In genomic region chr11:69221636-69222035, GRCh38 we compare ENCODE assay signal across 7 cellular contexts.
A peak's percentile ranks its signal among the peaks of the same experiment; 100 is the strongest.
DNase-seq lines count a peak whose midpoint lies in the region; ATAC-seq and TF ChIP-seq lines count a peak whose summit lies in the region.
"Not testable (repeated sequence)": the region's sequence is repeated elsewhere in the genome, so short reads cannot be mapped to it uniquely, and the experiment has no call there.

No MANE protein-coding gene starts in this region.

- H2BK120ac ChIP-seq in H9 (ENCODE audit: low read depth, low read length, poor library complexity, severe bottlenecking), result not testable (repeated sequence)

- not testable (repeated sequence) for H3K79me1 ChIP-seq in H9 (ENCODE audit: insufficient read depth, low read depth, low read length, poor library complexity, severe bottlenecking)

- not testable (repeated sequence) for TF ChIP-seq EP300 in sigmoid colon (IDR thresholded peaks at IDR 0.05)

- WGBS in H9 (ENCODE audit: extremely low coverage, insufficient read length, low lambda C conversion rate), result no CpG with 5 or more reads among the region's 8 CpGs
- 89 to 92% methylated on average over 8 of the region's 8 CpGs for WGBS in sigmoid colon, 2 donors
- WGBS in testis, 2 donors, result 81 to 83% methylated on average over 8 of the region's 8 CpGs

- H3K4me2 ChIP-seq in H9 (ENCODE audit: insufficient read depth, insufficient read length, low read length), result not testable (repeated sequence)

- H3K4me3 Mint-ChIP-seq in H9; activated CD8-positive, alpha-beta memory T cell treated with anti-CD3 and anti-CD28 coated beads, Interleukin-2, amount 10 ng/mL, durations not matched to agents 7 days and 5 days; osteocyte (ENCODE audit: unreplicated experiment): not testable (repeated sequence)

- H3K27me3 Mint-ChIP-seq in H9 (ENCODE audit: low read depth) (peaks cover 22% of the 10 kb centered on the region), osteocyte (ENCODE audit: unreplicated experiment) (peaks cover 30% of the 10 kb centered on the region)
- H3K27me3 Mint-ChIP-seq in activated CD8-positive, alpha-beta memory T cell treated with anti-CD3 and anti-CD28 coated beads, Interleukin-2, amount 10 ng/mL, durations not matched to agents 7 days and 5 days, result peaks cover 37% of the 10 kb centered on the region

- H3K14ac ChIP-seq in H9 (ENCODE audit: insufficient read depth, low read length), result not testable (repeated sequence)

- H3K4me3 ChIP-seq in sigmoid colon, testis, vagina: not testable (repeated sequence)

- H3K4ac ChIP-seq in H9 (ENCODE audit: low read depth, low read length), result not testable (repeated sequence)

- not testable (repeated sequence) for H3K9me3 ChIP-seq in H9 (ENCODE audit: control insufficient read depth, low read depth, low read length); sigmoid colon; testis; vagina

- H2BK5ac ChIP-seq in H9 (ENCODE audit: insufficient read length, low read length), result not testable (repeated sequence)

- H4K5ac ChIP-seq in H9 (ENCODE audit: insufficient read length, low read depth, low read length), result not testable (repeated sequence)

- not testable (repeated sequence) for H4K8ac ChIP-seq in H9 (replicated peaks; ENCODE audit: insufficient read length, low read depth, low read length)

- not testable (repeated sequence) for H3T11ph ChIP-seq in H9 (ENCODE audit: low read length)

- H2AK5ac ChIP-seq in H9 (ENCODE audit: insufficient read length, low read length), result not testable (repeated sequence)

- intact Hi-C loops in sigmoid colon (cut with DNase I); testis (cut with DNase I; ENCODE audit: low total_unique reads); vagina (cut with DNase I): not testable (repeated sequence)

- H3K36me3 Mint-ChIP-seq in H9 (ENCODE audit: insufficient read depth in 1 of 3, low read depth in 3 of 3); activated CD8-positive, alpha-beta memory T cell treated with anti-CD3 and anti-CD28 coated beads, Interleukin-2, amount 10 ng/mL, durations not matched to agents 7 days and 5 days; osteocyte (ENCODE audit: unreplicated experiment): not testable (repeated sequence)

- H4K91ac ChIP-seq in H9 (ENCODE audit: insufficient read length, low read depth, low read length), result not testable (repeated sequence)

- not testable (repeated sequence) for H3K27ac ChIP-seq in H9 (ENCODE audit: insufficient read length, low read depth, low read length); sigmoid colon; testis; vagina

- not testable (repeated sequence) for H3K4me1 ChIP-seq in H9 (ENCODE audit: insufficient read depth, low read length); testis
- peaks cover 0 to 18% (median 9%) of the 10 kb centered on the region in 4 donors for H3K4me1 ChIP-seq in sigmoid colon
- peaks cover 16% of the 10 kb centered on the region for H3K4me1 ChIP-seq in vagina

- not testable (repeated sequence) for H3K56ac ChIP-seq in H9 (ENCODE audit: insufficient read length, low read depth, low read length)

- H3K79me2 ChIP-seq in H9 (ENCODE audit: insufficient read depth, low read length), result not testable (repeated sequence)

- not testable (repeated sequence) for H4K20me1 ChIP-seq in H9 (ENCODE audit: control insufficient read depth, insufficient read depth, insufficient read length)

- CTCF ChIA-PET in activated CD8-positive, alpha-beta memory T cell treated with anti-CD3 and anti-CD28 coated beads, Interleukin-2, amount 10 ng/mL, durations not matched to agents 7 days and 5 days (lab: Charles Lee), result not testable (repeated sequence)

- H2BK12ac ChIP-seq in H9 (ENCODE audit: insufficient read length, low read depth, low read length), result not testable (repeated sequence)

- not testable (repeated sequence) for ATAC-seq in activated CD8-positive, alpha-beta memory T cell treated with anti-CD3 and anti-CD28 coated beads, Interleukin-2, amount 10 ng/mL, durations not matched to agents 7 days and 5 days

- H2AFZ ChIP-seq in H9 (ENCODE audit: low read length), result not testable (repeated sequence)

- H2BK15ac ChIP-seq in H9 (ENCODE audit: low read depth, low read length), result not testable (repeated sequence)

- not testable (repeated sequence) for H3K9ac ChIP-seq in H9 (ENCODE audit: extremely low read depth, insufficient read length, low read length)

- H3K27ac Mint-ChIP-seq in H9; activated CD8-positive, alpha-beta memory T cell treated with anti-CD3 and anti-CD28 coated beads, Interleukin-2, amount 10 ng/mL, durations not matched to agents 7 days and 5 days; osteocyte (ENCODE audit: unreplicated experiment): not testable (repeated sequence)

- not testable (repeated sequence) for TF ChIP-seq CTCF in H9 (conservative IDR thresholded peaks at IDR 0.05); osteocyte (IDR thresholded peaks at IDR 0.05); sigmoid colon (IDR thresholded peaks at IDR 0.05); testis (IDR thresholded peaks at IDR 0.05); vagina (IDR thresholded peaks at IDR 0.05)

- TF ChIP-seq POLR2A in sigmoid colon (IDR thresholded peaks at IDR 0.05); testis (IDR thresholded peaks at IDR 0.05); vagina (IDR thresholded peaks at IDR 0.05): not testable (repeated sequence)

- H3K23ac ChIP-seq in H9 (ENCODE audit: insufficient read length, low read depth, low read length), result not testable (repeated sequence)

- H3K27me3 ChIP-seq in H9 (ENCODE audit: insufficient read depth, low read length); sigmoid colon; testis; vagina: not testable (repeated sequence)

- not testable (repeated sequence) for H2BK20ac ChIP-seq in H9 (ENCODE audit: low read depth, low read length, poor library complexity, severe bottlenecking)

- not testable (repeated sequence) for H3K9me3 Mint-ChIP-seq in H9; activated CD8-positive, alpha-beta memory T cell treated with anti-CD3 and anti-CD28 coated beads, Interleukin-2, amount 10 ng/mL, durations not matched to agents 7 days and 5 days (ENCODE audit: low read depth)
- peaks cover 20% of the 10 kb centered on the region for H3K9me3 Mint-ChIP-seq in osteocyte (ENCODE audit: unreplicated experiment)

- peak; percentile 7 for DNase-seq in H9
- peak; percentile 7 for DNase-seq in activated CD8-positive, alpha-beta memory T cell treated with anti-CD3 and anti-CD28 coated beads, Interleukin-2, amount 10 ng/mL, durations not matched to agents 7 days and 5 days
- DNase-seq in islet precursor cell, result peak; percentile 21
- DNase-seq in osteocyte (ENCODE audit: extremely low spot score, unreplicated experiment), result peak; percentile 64
- peak; percentile 27 for DNase-seq in sigmoid colon
- DNase-seq in testis, result peak; percentile 8
- DNase-seq in vagina (ENCODE audit: extremely low spot score in 2 of 2), result peak; percentile 16 to 40

- not testable (repeated sequence) for H3K18ac ChIP-seq in H9 (ENCODE audit: insufficient read length, low read depth, low read length)

- not testable (repeated sequence) for H3K36me3 ChIP-seq in sigmoid colon; testis (ENCODE audit: low read depth, missing control alignments); vagina

- not testable (repeated sequence) for H3K23me2 ChIP-seq in H9 (ENCODE audit: insufficient read length, low read depth, low read length, poor library complexity, severe bottlenecking)

- H3K4me1 Mint-ChIP-seq in H9; activated CD8-positive, alpha-beta memory T cell treated with anti-CD3 and anti-CD28 coated beads, Interleukin-2, amount 10 ng/mL, durations not matched to agents 7 days and 5 days; osteocyte (ENCODE audit: unreplicated experiment): not testable (repeated sequence)

Comparison
In these comparisons a context has a peak if more than half of its experiments do, and no peak if none do; other contexts are left out.
1. DNase-seq: peak in every context shown above with its lines; median percentile 64 in osteocyte; 28 in vagina; 27 in sigmoid colon; 21 in islet precursor cell; 8 in testis; 7 in H9; 7 in activated CD8-positive, alpha-beta memory T cell treated with anti-CD3 and anti-CD28 coated beads, Interleukin-2, amount 10 ng/mL, durations not matched to agents 7 days and 5 days.